Comparison of ENCODE assay signal across 30 cellular contexts in the genomic region with DNA sequence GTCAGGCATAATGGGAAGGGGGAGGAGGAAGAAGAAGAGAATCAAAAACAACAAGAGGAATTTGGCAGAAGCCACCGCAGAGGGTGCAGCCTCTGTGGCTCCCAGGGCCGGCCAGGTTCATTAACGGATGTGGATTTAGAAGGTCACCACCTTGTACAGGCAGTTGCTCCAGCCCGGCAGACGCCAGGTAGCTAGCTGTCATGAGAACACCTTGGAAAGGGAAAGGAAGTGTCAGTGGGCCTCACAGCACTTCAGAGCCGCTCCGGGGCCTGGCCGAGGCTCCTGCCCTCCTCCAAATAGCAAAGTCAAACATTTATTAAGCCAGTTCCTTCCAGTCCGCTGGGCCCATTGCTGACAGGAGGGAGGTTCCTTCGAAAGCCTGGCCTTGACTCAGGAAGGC. TPM values are rescaled to one million over a fixed set of nuclear protein-coding genes. Genes with fewer than 3 reads are reported as not detected.
"Had no signal": no experiment of that assay in that cellular context is flagged by ENCODE, and none has a peak within 500 bp of the region (broad histone marks: within the 10 kb centered on the region; RNA-seq: fewer than 3 reads in every experiment).

No MANE protein-coding gene starts in this region.

- H3K9me3 Mint-ChIP-seq: nephron had no signal

- H3K27ac Mint-ChIP-seq: activated naive CD8-positive, alpha-beta T cell; activated T-cell treated with anti-CD3 and anti-CD28 coated beads, Interleukin-2, amount 50 U/mL, for 72 hours had no signal

- ATAC-seq: activated T-cell treated with anti-CD3 and anti-CD28 coated beads, Interleukin-2, amount 50 U/mL, for 72 hours; heart left ventricle; mucosa of descending colon; psoas muscle had no signal

- H3K36me3 ChIP-seq: adrenal gland, brain microvascular endothelial cell, heart left ventricle, left ventricle myocardium inferior, ovary, right atrium auricular region, spleen, transverse colon had no signal

- DNase-seq: activated CD4-positive, alpha-beta T cell treated with anti-CD3 and anti-CD28 coated beads for 4 hours; activated CD4-positive, alpha-beta T cell treated with anti-CD3 and anti-CD28 coated beads, Interleukin-2, amount 50 U/mL, for 4 hours; activated naive CD4-positive, alpha-beta T cell treated with Interleukin-2 at 50 U/mL for 16 hours; activated T-cell treated with anti-CD3 and anti-CD28 coated beads for 4 hours; activated T-cell treated with anti-CD3 and anti-CD28 coated beads, Interleukin-2, amount 50 U/mL, for 72 hours; adrenal gland; aorta; brain microvascular endothelial cell; cortex of kidney; heart left ventricle; kidney glomerular epithelial cell; left ventricle myocardium inferior; mucosa of descending colon; psoas muscle; spleen; stimulated activated naive CD4-positive, alpha-beta T cell treated with Interleukin-2 at 50 U/mL for 16 hours; testis; transverse colon had no signal

- H3K4me3 Mint-ChIP-seq: activated naive CD8-positive, alpha-beta T cell; activated T-cell treated with anti-CD3 and anti-CD28 coated beads, Interleukin-2, amount 50 U/mL, for 72 hours; nephron had no signal

- H3K36me3 Mint-ChIP-seq: activated naive CD8-positive, alpha-beta T cell had no signal

- H3K27ac ChIP-seq: adrenal gland, brain microvascular endothelial cell, heart left ventricle, left ventricle myocardium inferior, ovary, psoas muscle, right atrium auricular region, spleen, testis, transverse colon had no signal

- H3K9me3 ChIP-seq: adrenal gland, heart left ventricle, mucosa of descending colon, ovary, psoas muscle, right atrium auricular region, spleen, testis, transverse colon had no signal

- H3K4me1 ChIP-seq: adrenal gland, psoas muscle, right atrium auricular region had no signal

- H3K27me3 ChIP-seq: adrenal gland, brain microvascular endothelial cell, ovary, right atrium auricular region, testis, transverse colon had no signal

- H3K4me3 ChIP-seq: adrenal gland, heart left ventricle, left ventricle myocardium inferior, lung, mucosa of descending colon, ovary, psoas muscle, right atrium auricular region, spleen, testis, transverse colon had no signal

RNA-seq across cellular contexts. Expression of gene BOD1L2, which starts 7.5 kb away (rescaled TPM):
- total RNA-seq: activated T-cell treated with anti-CD3 and anti-CD28 coated beads, Interleukin-2, amount 50 U/mL, for 72 hours; adrenal gland; aorta; cardiac septum; chondrocyte; endothelial cell of umbilical vein; fibroblast of lung; fibroblast of villous mesenchyme; heart left ventricle; left ventricle myocardium inferior; lung; mesenteric fat pad; mucosa of descending colon; ovary; psoas muscle; right atrium auricular region; spleen; T-helper 1 cell treated with Interleukin-12 subunit alpha and Interleukin-12 subunit beta and Interleukin-4 antibody, amounts not matched to agents 30 ng/mL and 1 ng/mL, for 36 hours; transverse colon had no signal
